In the genomic region with DNA sequence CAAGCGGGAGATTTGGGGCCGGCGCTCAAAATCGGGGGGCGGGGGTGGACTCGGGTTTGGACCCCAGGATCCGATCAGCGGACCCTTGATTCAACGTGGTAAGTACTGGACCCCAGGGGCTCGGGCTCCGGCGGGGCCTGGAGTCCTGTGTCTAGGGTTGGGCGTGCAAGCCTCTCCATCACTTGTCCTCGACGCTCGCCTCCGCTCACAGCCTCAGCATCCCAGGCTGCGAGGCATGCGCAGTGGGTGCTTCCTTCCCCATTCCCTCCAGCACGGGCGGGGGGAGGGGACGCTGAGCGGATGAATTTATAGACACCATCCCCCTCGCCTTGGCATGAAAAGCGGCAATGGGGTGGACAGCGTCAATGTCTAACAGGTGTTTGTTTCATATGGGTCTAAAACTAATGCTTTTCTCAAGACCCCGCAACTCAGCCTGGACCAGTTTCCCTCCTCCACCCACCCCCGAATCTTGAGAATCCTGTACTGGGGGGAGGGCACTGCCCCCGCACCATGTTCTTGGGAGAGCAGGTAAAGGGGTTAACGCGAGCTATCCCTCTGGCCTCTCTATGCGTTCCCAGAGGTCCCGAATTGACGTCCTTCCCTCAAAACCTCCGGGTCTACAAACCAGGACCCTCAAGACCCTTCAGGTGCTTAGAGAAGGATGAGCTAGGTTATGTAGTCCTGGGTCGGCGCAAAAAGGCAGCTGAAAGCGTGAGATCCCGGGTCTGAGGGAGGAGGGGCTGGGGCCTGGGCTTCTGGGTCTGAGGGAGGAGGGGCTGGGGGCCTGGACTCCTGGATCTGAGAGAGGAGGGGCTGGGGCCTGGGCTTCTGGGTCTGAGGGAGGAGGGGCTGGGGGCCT, we compare ENCODE assay signal across 9 cellular contexts. TPM values are rescaled to one million over a fixed set of nuclear protein-coding genes. Genes with fewer than 3 reads are reported as not detected.
DNase-seq lines count a peak whose midpoint lies in the region; ATAC-seq and TF ChIP-seq lines count a peak whose summit lies in the region.
"Had no signal": no experiment of that assay in that cellular context is flagged by ENCODE, and none has a peak within 500 bp of the region (broad histone marks: within the 10 kb centered on the region; RNA-seq: fewer than 3 reads in every experiment).

No MANE protein-coding gene starts in this region.

- no peaks in the 10 kb centered on the region for H3K27me3 ChIP-seq in vagina

- peaks cover 8% of the 10 kb centered on the region for H3K27me3 Mint-ChIP-seq in activated T-helper 17 cell treated with anti-CD3 and anti-CD28 coated beads, Interleukin-2, amount 50 U/mL, for 72 hours
- H3K27me3 Mint-ChIP-seq in nephron progenitor cell (ENCODE audit: low read depth, poor library complexity): no peaks in the 10 kb centered on the region

- peaks cover 18% of the 10 kb centered on the region for H3K4me1 Mint-ChIP-seq in activated T-helper 17 cell treated with anti-CD3 and anti-CD28 coated beads, Interleukin-2, amount 50 U/mL, for 72 hours
- H3K4me1 Mint-ChIP-seq in nephron progenitor cell: peaks cover 65% of the 10 kb centered on the region

- TF ChIP-seq POLR2A in vagina (IDR thresholded peaks at IDR 0.05): no peak

- H3K4me1 ChIP-seq in vagina: peaks cover 21% of the 10 kb centered on the region

- TF ChIP-seq CTCF in nephron progenitor cell (IDR thresholded peaks at IDR 0.05) (no peak), vagina (IDR thresholded peaks at IDR 0.05) (no peak)

- H3K27ac ChIP-seq in vagina: peak overlapping the region; percentile 79
- H3K27ac ChIP-seq: HL-60 had no signal

- DNase-seq in COR-L47 (lab: John Stamatoyannopoulos, UW) (peak; percentile 57), NCI-H1105 treated with DMSO at 0.1 percent for 48 hours (lab: John Stamatoyannopoulos, UW) (peak; percentile 78), fibroblast of the conjunctiva (ENCODE audit: low read depth) (peak; percentile 49), nephron progenitor cell (peak; percentile 86), vagina (ENCODE audit: extremely low spot score in 2 of 2) (no peak), KG1 (lab: John Stamatoyannopoulos, UW) (no peak)

- peak overlapping the region; percentile 49 to 62 for H3K4me3 ChIP-seq in vagina

- H3K27ac Mint-ChIP-seq in activated T-helper 17 cell treated with anti-CD3 and anti-CD28 coated beads, Interleukin-2, amount 50 U/mL, for 72 hours: peak overlapping the region; percentile 68
- peak overlapping the region; percentile 87 for H3K27ac Mint-ChIP-seq in nephron progenitor cell

- peaks cover 0 to 7% of the 10 kb centered on the region in 2 donors for H3K36me3 ChIP-seq in vagina

- intact Hi-C loops in vagina (cut with DNase I): no loop called here

- H3K36me3 Mint-ChIP-seq in activated T-helper 17 cell treated with anti-CD3 and anti-CD28 coated beads, Interleukin-2, amount 50 U/mL, for 72 hours (ENCODE audit: low read depth): peaks cover 35% of the 10 kb centered on the region
- H3K36me3 Mint-ChIP-seq in nephron progenitor cell (ENCODE audit: low read depth): peaks cover 18% of the 10 kb centered on the region

- ATAC-seq in activated T-helper 17 cell treated with anti-CD3 and anti-CD28 coated beads, Interleukin-2, amount 50 U/mL, for 72 hours (replicated peaks): peak; percentile 62
- no peak for ATAC-seq in GM18873 (IDR thresholded peaks at IDR 0.05; ENCODE audit: low FRiP score, unreplicated experiment)

- H3K9me3 ChIP-seq in vagina: no peaks in the 10 kb centered on the region

- peak overlapping the region; percentile 83 for H3K4me3 Mint-ChIP-seq in activated T-helper 17 cell treated with anti-CD3 and anti-CD28 coated beads, Interleukin-2, amount 50 U/mL, for 72 hours
- peak overlapping the region; percentile 91 for H3K4me3 Mint-ChIP-seq in nephron progenitor cell

- no peaks in the 10 kb centered on the region for H3K9me3 Mint-ChIP-seq in activated T-helper 17 cell treated with anti-CD3 and anti-CD28 coated beads, Interleukin-2, amount 50 U/mL, for 72 hours
- no peaks in the 10 kb centered on the region for H3K9me3 Mint-ChIP-seq in nephron progenitor cell

RNA-seq across cellular contexts. Expression of a gene that starts 0.6 kb away (rescaled TPM):
- 1 to 10 TPM in 1 of 2 donors, under 1 TPM in 1; 0.93 to 4.3 TPM for total RNA-seq in activated T-helper 17 cell treated with anti-CD3 and anti-CD28 coated beads, Interleukin-2, amount 50 U/mL, for 72 hours
- 12.3 TPM for total RNA-seq in vagina

RNA-seq across cellular contexts. Expression of a gene that starts 2.1 kb away (rescaled TPM):
- 1 to 10 TPM; 8.5 to 8.6 TPM for total RNA-seq in activated T-helper 17 cell treated with anti-CD3 and anti-CD28 coated beads, Interleukin-2, amount 50 U/mL, for 72 hours
- total RNA-seq in vagina: 2.7 TPM

RNA-seq across cellular contexts. Expression of a gene that starts 14.4 kb away (rescaled TPM):
- 100 to 1,000 TPM; 183 to 345 TPM for total RNA-seq in activated T-helper 17 cell treated with anti-CD3 and anti-CD28 coated beads, Interleukin-2, amount 50 U/mL, for 72 hours
- total RNA-seq in vagina: 156 TPM

RNA-seq across cellular contexts. Expression of a gene that starts 25.7 kb away (rescaled TPM):
- total RNA-seq in activated T-helper 17 cell treated with anti-CD3 and anti-CD28 coated beads, Interleukin-2, amount 50 U/mL, for 72 hours: 10 to 100 TPM; 61.1 to 80.5 TPM
- 14.7 TPM for total RNA-seq in vagina

RNA-seq across cellular contexts. Expression of a gene that starts 25.8 kb away (rescaled TPM):
- total RNA-seq in activated T-helper 17 cell treated with anti-CD3 and anti-CD28 coated beads, Interleukin-2, amount 50 U/mL, for 72 hours: 100 to 1,000 TPM; 150 to 218 TPM
- 59.4 TPM for total RNA-seq in vagina

Comparison
In these comparisons a context has a peak if more than half of its experiments do, and no peak if none do; other contexts are left out.
1. DNase-seq: peak in COR-L47 (single experiment), NCI-H1105 treated with DMSO at 0.1 percent for 48 hours (single experiment), fibroblast of the conjunctiva (single experiment) and nephron progenitor cell (single experiment); none in vagina (0 of 2) and KG1 (single experiment).